Comparison of ENCODE assay signal across 22 cellular contexts in the genomic region with DNA sequence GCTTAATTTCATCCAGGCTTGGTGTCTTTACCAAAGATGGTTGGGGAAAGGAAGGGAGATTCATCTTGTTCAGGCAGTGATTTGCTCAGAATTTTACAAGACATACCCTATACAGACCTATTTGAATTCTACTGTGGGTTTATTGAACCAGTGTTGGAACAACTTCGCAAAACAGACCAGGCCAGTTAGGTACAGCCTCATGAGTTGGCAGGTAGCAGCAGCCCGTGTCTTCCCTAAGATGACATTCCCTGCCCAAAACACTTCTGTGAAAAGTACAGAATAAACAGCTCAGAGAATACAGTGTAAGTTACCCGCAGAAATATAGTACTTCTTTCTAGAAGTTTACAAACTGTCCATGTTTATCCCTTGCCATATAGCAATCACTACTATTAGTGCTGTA.
DNase-seq lines count a peak whose midpoint lies in the region; ATAC-seq, FAIRE-seq and TF ChIP-seq lines count a peak whose summit lies in the region.
"Had no signal": no experiment of that assay in that cellular context is flagged by ENCODE, and none has a peak within 500 bp of the region (broad histone marks: within the 10 kb centered on the region; RNA-seq: fewer than 3 reads in every experiment).

No MANE protein-coding gene starts in this region.

- peaks cover 0 to 89% (median 19%) of the 10 kb centered on the region in 9 donors for H3K36me3 ChIP-seq in heart right ventricle
- peaks cover 21% of the 10 kb centered on the region for H3K36me3 ChIP-seq in astrocyte (ENCODE audit: insufficient read depth, low read length)

- H3K4me2 ChIP-seq in astrocyte (ENCODE audit: low read length) = no peak overlapping the region

- no peak overlapping the region for H3K9ac ChIP-seq in astrocyte (ENCODE audit: low read length)
- H3K9ac ChIP-seq: parathyroid adenoma had no signal

- ATAC-seq in heart right ventricle = peak in 1 of 8 donors; percentile 25
- ATAC-seq in HG02884 (IDR thresholded peaks at IDR 0.05; ENCODE audit: unreplicated experiment) = no peak
- no peak for ATAC-seq in naive thymus-derived CD8-positive, alpha-beta T cell
- ATAC-seq: activated CD4-positive, CD25-positive, alpha-beta regulatory T cell treated with anti-CD3 and anti-CD28 coated beads, Interleukin-2, amount 50 U/mL, for 24 hours had no signal

- H3K27me3 Mint-ChIP-seq in astrocyte (ENCODE audit: low read depth, unreplicated experiment) (no peaks in the 10 kb centered on the region), osteocyte (ENCODE audit: unreplicated experiment) (no peaks in the 10 kb centered on the region)
- H3K27me3 Mint-ChIP-seq in naive thymus-derived CD8-positive, alpha-beta T cell = no peaks in the 10 kb centered on the region
- H3K27me3 Mint-ChIP-seq: activated CD4-positive, alpha-beta memory T cell treated with anti-CD3 and anti-CD28 coated beads, Interleukin-2, amount 10 ng/mL, durations not matched to agents 7 days and 5 days; brain; CD8-positive, alpha-beta memory T cell; naive B cell had no signal

- peaks cover 56% of the 10 kb centered on the region for H4K20me1 ChIP-seq in astrocyte (ENCODE audit: insufficient read depth, low read length)

- TF ChIP-seq CTCF in heart right ventricle (IDR thresholded peaks at IDR 0.05) (no peak), astrocyte (IDR thresholded peaks at IDR 0.05; ENCODE audit: insufficient read depth, low read depth, low read length) (no peak), osteocyte (IDR thresholded peaks at IDR 0.05) (no peak)

- H3K36me3 Mint-ChIP-seq in astrocyte (ENCODE audit: low read depth, unreplicated experiment) (peaks cover 18% of the 10 kb centered on the region), osteocyte (ENCODE audit: unreplicated experiment) (peaks cover 38% of the 10 kb centered on the region)
- peaks cover 0 to 92% (median 7%) of the 10 kb centered on the region in 3 donors for H3K36me3 Mint-ChIP-seq in naive thymus-derived CD8-positive, alpha-beta T cell

- H3K4me1 ChIP-seq in heart right ventricle (peaks cover 10 to 76% (median 54%) of the 10 kb centered on the region in 9 donors), astrocyte (ENCODE audit: insufficient read depth, low read length) (peaks cover 29% of the 10 kb centered on the region)

- no peaks in the 10 kb centered on the region for H3K27me3 ChIP-seq in heart right ventricle
- no peaks in the 10 kb centered on the region for H3K27me3 ChIP-seq in astrocyte (ENCODE audit: insufficient read depth, low read length)

- H3K9me3 Mint-ChIP-seq in astrocyte (ENCODE audit: unreplicated experiment) = peaks cover 2% of the 10 kb centered on the region
- no peaks in the 10 kb centered on the region for H3K9me3 Mint-ChIP-seq in osteocyte (ENCODE audit: unreplicated experiment)
- H3K9me3 Mint-ChIP-seq in naive thymus-derived CD8-positive, alpha-beta T cell = no peaks in the 10 kb centered on the region
- H3K9me3 Mint-ChIP-seq: activated CD4-positive, alpha-beta memory T cell treated with anti-CD3 and anti-CD28 coated beads, Interleukin-2, amount 10 ng/mL, durations not matched to agents 7 days and 5 days; brain; CD8-positive, alpha-beta memory T cell; naive B cell had no signal

- FAIRE-seq in astrocyte (lab: Jason Lieb, UNC) = no peak
- FAIRE-seq: endometrium, urothelium cell line had no signal

- H3K4me3 Mint-ChIP-seq in astrocyte (ENCODE audit: unreplicated experiment) = no peak overlapping the region
- no peak overlapping the region for H3K4me3 Mint-ChIP-seq in osteocyte (ENCODE audit: unreplicated experiment)
- no peak overlapping the region for H3K4me3 Mint-ChIP-seq in naive thymus-derived CD8-positive, alpha-beta T cell
- H3K4me3 Mint-ChIP-seq: activated CD4-positive, alpha-beta memory T cell treated with anti-CD3 and anti-CD28 coated beads, Interleukin-2, amount 10 ng/mL, durations not matched to agents 7 days and 5 days; brain; CD8-positive, alpha-beta memory T cell; naive B cell had no signal

- peaks cover 20% of the 10 kb centered on the region for H3K79me2 ChIP-seq in astrocyte (ENCODE audit: insufficient read depth, low read length)

- H3K27ac ChIP-seq in heart right ventricle = peak overlapping the region; percentile 44 to 87 (median 76)
- peak overlapping the region; percentile 60 for H3K27ac ChIP-seq in astrocyte (ENCODE audit: low read depth, low read length)
- H3K27ac ChIP-seq: parathyroid adenoma had no signal

- H3K4me1 Mint-ChIP-seq in astrocyte (ENCODE audit: low read depth, unreplicated experiment) = peaks cover 35% of the 10 kb centered on the region
- H3K4me1 Mint-ChIP-seq in osteocyte (ENCODE audit: unreplicated experiment) = peaks cover 33% of the 10 kb centered on the region
- peaks cover 7 to 12% (median 10%) of the 10 kb centered on the region in 4 donors for H3K4me1 Mint-ChIP-seq in naive thymus-derived CD8-positive, alpha-beta T cell

- H3K9me3 ChIP-seq in heart right ventricle (no peaks in the 10 kb centered on the region), astrocyte (ENCODE audit: insufficient read depth, low read depth, low read length) (no peaks in the 10 kb centered on the region)

- 87% methylated on average over 3 of the region's 3 CpGs for WGBS in heart right ventricle, 2 donors

- intact Hi-C loops in heart right ventricle (cut with DNase I) = loop anchor here in 6 of 10 donors (5.0 to 10.0 kb wide), 3 partner anchors 117 to 293 kb away; a partner anchor contains a TSS
- intact Hi-C loops in cardiac septum (cut with DNase I) = loop anchor here (5.0 kb wide), 1 partner anchor 120 kb away; a partner anchor contains a TSS

- H3K4me3 ChIP-seq in heart right ventricle (no peak overlapping the region), astrocyte (ENCODE audit: insufficient read depth, low read depth, low read length) (no peak overlapping the region)

- no peak overlapping the region for H3K27ac Mint-ChIP-seq in astrocyte (ENCODE audit: unreplicated experiment)
- H3K27ac Mint-ChIP-seq in osteocyte (ENCODE audit: unreplicated experiment) = peak overlapping the region; percentile 81
- H3K27ac Mint-ChIP-seq in naive thymus-derived CD8-positive, alpha-beta T cell = no peak overlapping the region
- H3K27ac Mint-ChIP-seq: activated CD4-positive, alpha-beta memory T cell treated with anti-CD3 and anti-CD28 coated beads, Interleukin-2, amount 10 ng/mL, durations not matched to agents 7 days and 5 days had no signal

- H2AFZ ChIP-seq in astrocyte (ENCODE audit: low read depth, low read length) = no peak overlapping the region
- H2AFZ ChIP-seq: parathyroid adenoma had no signal

- POLR2A ChIA-PET in naive thymus-derived CD8-positive, alpha-beta T cell (lab: Charles Lee) = no interaction called here

- DNase-seq in heart right ventricle (no peak), cardiac septum (ENCODE audit: low spot score) (no peak), astrocyte (ENCODE audit: low read depth) (no peak), osteocyte (ENCODE audit: extremely low spot score, unreplicated experiment) (no peak), HuH-7.5 (ENCODE audit: low spot score) (no peak)
- DNase-seq in naive thymus-derived CD8-positive, alpha-beta T cell = no peak
- DNase-seq: activated CD4-positive, alpha-beta memory T cell treated with anti-CD3 and anti-CD28 coated beads, Interleukin-2, amount 10 ng/mL, durations not matched to agents 7 days and 5 days; activated naive CD4-positive, alpha-beta T cell treated with Interleukin-2 at 50 U/mL for 16 hours; CD8-positive, alpha-beta memory T cell; H7; KBM-7; mesendoderm; naive B cell; NCI-H1694; NCI-H774; substantia nigra had no signal
